Comparison of ENCODE assay signal across 9 cellular contexts in genomic region chr16:22194707-22195444, GRCh38. TPM values are rescaled to one million over a fixed set of nuclear protein-coding genes. Genes with fewer than 3 reads are reported as not detected.
DNase-seq lines count a peak whose midpoint lies in the region; ATAC-seq and TF ChIP-seq lines count a peak whose summit lies in the region.
"Had no signal": no experiment of that assay in that cellular context is flagged by ENCODE, and none has a peak within 500 bp of the region (broad histone marks: within the 10 kb centered on the region; RNA-seq: fewer than 3 reads in every experiment).

No MANE protein-coding gene starts in this region.

- H3K27ac Mint-ChIP-seq in T-helper 1 cell treated with Interleukin-12 subunit alpha and Interleukin-12 subunit beta and Interleukin-4 antibody, amounts not matched to agents 30 μg/mL and 1 μg/mL, for 36 hours, result peak overlapping the region; percentile 95
- no peak overlapping the region for H3K27ac Mint-ChIP-seq in WTC11
- peak overlapping the region; percentile 97 for H3K27ac Mint-ChIP-seq in glutamatergic neuron (ENCODE audit: unreplicated experiment)

- H3K27me3 Mint-ChIP-seq in T-helper 1 cell treated with Interleukin-12 subunit alpha and Interleukin-12 subunit beta and Interleukin-4 antibody, amounts not matched to agents 30 μg/mL and 1 μg/mL, for 36 hours (ENCODE audit: low read depth), result no peaks in the 10 kb centered on the region
- H3K27me3 Mint-ChIP-seq in WTC11 (ENCODE audit: low read depth) (peaks cover 5% of the 10 kb centered on the region), glutamatergic neuron (ENCODE audit: unreplicated experiment) (peaks cover 17% of the 10 kb centered on the region)

- ATAC-seq in WTC11 (no peak), GM21717 (IDR thresholded peaks at IDR 0.05; ENCODE audit: unreplicated experiment) (no peak)
- ATAC-seq in stimulated activated naive CD8-positive, alpha-beta T cell treated with anti-CD3 and anti-CD28 coated beads, Interleukin-15, Interleukin-2, amounts not matched to agents 100 U/mL and 50 U/mL, for 24 hours, result no peak

- POLR2A ChIA-PET in WTC11 (lab: Charles Lee), result no interaction called here

- peaks cover 4% of the 10 kb centered on the region for H3K9me3 Mint-ChIP-seq in T-helper 1 cell treated with Interleukin-12 subunit alpha and Interleukin-12 subunit beta and Interleukin-4 antibody, amounts not matched to agents 30 μg/mL and 1 μg/mL, for 36 hours
- no peaks in the 10 kb centered on the region for H3K9me3 Mint-ChIP-seq in WTC11
- H3K9me3 Mint-ChIP-seq in glutamatergic neuron (ENCODE audit: unreplicated experiment), result peaks cover 19% of the 10 kb centered on the region

- CTCF ChIA-PET in WTC11 (lab: Charles Lee), result interaction anchor here (1.3 to 1.7 kb wide), 2 partner anchors 11 to 101 kb away, joined by 3 to 5 read pairs; partner anchors contain the start of gene EEF2K

- peaks cover 47% of the 10 kb centered on the region for H3K4me1 Mint-ChIP-seq in T-helper 1 cell treated with Interleukin-12 subunit alpha and Interleukin-12 subunit beta and Interleukin-4 antibody, amounts not matched to agents 30 μg/mL and 1 μg/mL, for 36 hours (ENCODE audit: low read depth)
- H3K4me1 Mint-ChIP-seq in WTC11, result peaks cover 21% of the 10 kb centered on the region
- H3K4me1 Mint-ChIP-seq in glutamatergic neuron (ENCODE audit: low read depth, unreplicated experiment), result no peaks in the 10 kb centered on the region

- TF ChIP-seq CTCF in WTC11 (IDR thresholded peaks at IDR 0.05), result no peak
- no peak for TF ChIP-seq CTCF in glutamatergic neuron (IDR thresholded peaks at IDR 0.05; ENCODE audit: partially characterized antibody, unreplicated experiment)

- peak overlapping the region; percentile 80 for H3K4me3 Mint-ChIP-seq in T-helper 1 cell treated with Interleukin-12 subunit alpha and Interleukin-12 subunit beta and Interleukin-4 antibody, amounts not matched to agents 30 μg/mL and 1 μg/mL, for 36 hours
- H3K4me3 Mint-ChIP-seq in WTC11, result peak overlapping the region; percentile 89
- peak overlapping the region; percentile 87 for H3K4me3 Mint-ChIP-seq in glutamatergic neuron (ENCODE audit: unreplicated experiment)

- H3K36me3 Mint-ChIP-seq in T-helper 1 cell treated with Interleukin-12 subunit alpha and Interleukin-12 subunit beta and Interleukin-4 antibody, amounts not matched to agents 30 μg/mL and 1 μg/mL, for 36 hours (ENCODE audit: low read depth), result peaks cover 10% of the 10 kb centered on the region
- H3K36me3 Mint-ChIP-seq in WTC11, result no peaks in the 10 kb centered on the region
- H3K36me3 Mint-ChIP-seq in glutamatergic neuron (ENCODE audit: unreplicated experiment), result peaks cover 5% of the 10 kb centered on the region

- no peak for DNase-seq in T-helper 1 cell
- no peak for DNase-seq in WTC11 (ENCODE audit: low spot score)
- no peak for DNase-seq in glutamatergic neuron
- DNase-seq in stimulated activated naive CD8-positive, alpha-beta T cell treated with anti-CD3 and anti-CD28 coated beads, Interleukin-15, Interleukin-2, amounts not matched to agents 100 U/mL and 50 U/mL, for 24 hours, result peak; percentile 51
- no peak for DNase-seq in SIG-M5 (lab: John Stamatoyannopoulos, UW)
- DNase-seq in COR-L47 (lab: John Stamatoyannopoulos, UW), result no peak

TF ChIP-seq in WTC11, 78 proteins besides CTCF, POLR2A, EP300 and RAD21:
- TF ChIP-seq NFYB (CRISPR knock-in tag; conservative IDR thresholded peaks at IDR 0.05; ENCODE audit: low read depth) (no peak), MXD4 (CRISPR knock-in tag; IDR thresholded peaks at IDR 0.05; ENCODE audit: borderline replicate concordance) (no peak), ZBTB43 (CRISPR knock-in tag; IDR thresholded peaks at IDR 0.05) (no peak), USF1 (CRISPR knock-in tag; IDR thresholded peaks at IDR 0.05) (no peak), OVOL2 (CRISPR knock-in tag; IDR thresholded peaks at IDR 0.05; ENCODE audit: borderline replicate concordance) (no peak), ARID4B (CRISPR knock-in tag; IDR thresholded peaks at IDR 0.05; ENCODE audit: borderline replicate concordance) (no peak), ZNF396 (CRISPR knock-in tag; IDR thresholded peaks at IDR 0.05; ENCODE audit: borderline replicate concordance) (no peak), PRRX2 (CRISPR knock-in tag; IDR thresholded peaks at IDR 0.05) (no peak)

RNA-seq across cellular contexts. Expression of gene EEF2K, which starts 11.2 kb away (rescaled TPM):
- total RNA-seq in WTC11 (2021) (23.8 to 27.7 TPM (median 26.7 TPM) in 3 replicates), glutamatergic neuron (ENCODE audit: unreplicated experiment) (40.2 TPM)

RNA-seq across cellular contexts. Expression of gene SDR42E2, which starts 32.6 kb away (rescaled TPM):
- 0.09 to 0.18 TPM (median 0.13 TPM) in 3 replicates for total RNA-seq in WTC11 (2021)
- total RNA-seq in glutamatergic neuron (ENCODE audit: unreplicated experiment), result not detected
- total RNA-seq: left colon had no signal
